ENCODE assay signal across 1 cellular context in the genomic region with DNA sequence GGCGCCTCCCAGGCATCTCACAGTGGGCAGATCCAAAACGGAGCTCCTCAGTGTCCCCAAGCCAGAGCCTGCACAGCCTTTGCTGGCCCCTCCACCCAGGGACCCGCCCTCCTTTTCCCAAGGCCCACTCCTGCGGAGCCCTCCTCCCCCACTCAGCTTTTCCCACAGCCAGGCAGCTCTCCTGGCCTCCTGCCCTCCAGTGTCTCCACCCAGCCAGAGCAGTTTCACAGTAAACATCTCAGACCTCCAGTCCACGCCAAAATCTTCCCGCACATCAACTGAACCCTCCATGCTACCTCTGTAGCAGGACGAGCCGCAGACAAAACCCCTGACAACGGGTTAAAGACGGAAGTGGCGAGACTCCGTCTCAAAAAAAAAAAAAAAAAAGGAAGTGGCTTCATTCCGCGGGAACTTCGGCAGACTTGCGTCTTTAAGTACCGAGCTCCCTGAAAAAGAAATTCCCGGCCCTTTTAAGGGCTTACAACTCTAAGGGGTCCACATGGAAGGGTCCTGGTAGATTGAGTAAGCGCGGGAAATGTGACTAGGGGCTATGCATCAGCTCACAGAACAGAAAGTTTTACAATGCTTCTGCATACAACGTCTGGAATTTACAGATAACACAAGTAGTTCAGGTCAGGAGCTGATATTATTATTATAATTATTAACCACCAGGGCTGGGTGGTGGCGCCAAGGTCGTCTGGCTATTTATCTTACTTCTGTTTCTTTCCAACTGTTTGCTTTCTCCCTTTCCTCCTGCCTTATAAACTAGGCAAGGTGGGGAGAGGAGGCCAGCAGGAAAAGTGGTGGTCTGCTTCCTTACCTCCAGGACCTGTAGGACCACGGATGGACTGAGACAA.
A peak's percentile ranks its signal among the peaks of the same experiment; 100 is the strongest.
TF ChIP-seq lines count a peak whose summit lies in the region.

No MANE protein-coding gene starts in this region.

TF ChIP-seq in A549, 52 proteins besides CTCF, POLR2A, EP300 and RAD21 (continued from another document):
- TF ChIP-seq, protein P1, sequence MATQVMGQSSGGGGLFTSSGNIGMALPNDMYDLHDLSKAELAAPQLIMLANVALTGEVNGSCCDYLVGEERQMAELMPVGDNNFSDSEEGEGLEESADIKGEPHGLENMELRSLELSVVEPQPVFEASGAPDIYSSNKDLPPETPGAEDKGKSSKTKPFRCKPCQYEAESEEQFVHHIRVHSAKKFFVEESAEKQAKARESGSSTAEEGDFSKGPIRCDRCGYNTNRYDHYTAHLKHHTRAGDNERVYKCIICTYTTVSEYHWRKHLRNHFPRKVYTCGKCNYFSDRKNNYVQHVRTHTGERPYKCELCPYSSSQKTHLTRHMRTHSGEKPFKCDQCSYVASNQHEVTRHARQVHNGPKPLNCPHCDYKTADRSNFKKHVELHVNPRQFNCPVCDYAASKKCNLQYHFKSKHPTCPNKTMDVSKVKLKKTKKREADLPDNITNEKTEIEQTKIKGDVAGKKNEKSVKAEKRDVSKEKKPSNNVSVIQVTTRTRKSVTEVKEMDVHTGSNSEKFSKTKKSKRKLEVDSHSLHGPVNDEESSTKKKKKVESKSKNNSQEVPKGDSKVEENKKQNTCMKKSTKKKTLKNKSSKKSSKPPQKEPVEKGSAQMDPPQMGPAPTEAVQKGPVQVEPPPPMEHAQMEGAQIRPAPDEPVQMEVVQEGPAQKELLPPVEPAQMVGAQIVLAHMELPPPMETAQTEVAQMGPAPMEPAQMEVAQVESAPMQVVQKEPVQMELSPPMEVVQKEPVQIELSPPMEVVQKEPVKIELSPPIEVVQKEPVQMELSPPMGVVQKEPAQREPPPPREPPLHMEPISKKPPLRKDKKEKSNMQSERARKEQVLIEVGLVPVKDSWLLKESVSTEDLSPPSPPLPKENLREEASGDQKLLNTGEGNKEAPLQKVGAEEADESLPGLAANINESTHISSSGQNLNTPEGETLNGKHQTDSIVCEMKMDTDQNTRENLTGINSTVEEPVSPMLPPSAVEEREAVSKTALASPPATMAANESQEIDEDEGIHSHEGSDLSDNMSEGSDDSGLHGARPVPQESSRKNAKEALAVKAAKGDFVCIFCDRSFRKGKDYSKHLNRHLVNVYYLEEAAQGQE (IDR thresholded peaks at IDR 0.05) = no peak
- TF ChIP-seq CHD2 (IDR thresholded peaks at IDR 0.05; ENCODE audit: low read length, partially characterized antibody) (no peak), PBX3 (IDR thresholded peaks at IDR 0.05) (no peak), FOSB (CRISPR knock-in tag; IDR thresholded peaks at IDR 0.05) (no peak), NR3C1 (IDR thresholded peaks at IDR 0.05) (no peak), PHF8 (IDR thresholded peaks at IDR 0.05; ENCODE audit: borderline replicate concordance, low read depth) (no peak), MAX (IDR thresholded peaks at IDR 0.05) (0 out of 2 replicates have a peak, but pooled peaks have one; percentile 23), TFCP2L1 (CRISPR knock-in tag; IDR thresholded peaks at IDR 0.05) (no peak), ZC3H11A (IDR thresholded peaks at IDR 0.05) (no peak), ATOH8 (CRISPR knock-in tag; IDR thresholded peaks at IDR 0.05; ENCODE audit: low read depth) (no peak), ESRRA (IDR thresholded peaks at IDR 0.05; ENCODE audit: borderline replicate concordance, low read length) (no peak)
- TF ChIP-seq, protein P2, sequence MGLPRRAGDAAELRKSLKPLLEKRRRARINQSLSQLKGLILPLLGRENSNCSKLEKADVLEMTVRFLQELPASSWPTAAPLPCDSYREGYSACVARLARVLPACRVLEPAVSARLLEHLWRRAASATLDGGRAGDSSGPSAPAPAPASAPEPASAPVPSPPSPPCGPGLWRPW (IDR thresholded peaks at IDR 0.05) = no peak
